ENCODE assay signal across 23 cellular contexts in the genomic region with DNA sequence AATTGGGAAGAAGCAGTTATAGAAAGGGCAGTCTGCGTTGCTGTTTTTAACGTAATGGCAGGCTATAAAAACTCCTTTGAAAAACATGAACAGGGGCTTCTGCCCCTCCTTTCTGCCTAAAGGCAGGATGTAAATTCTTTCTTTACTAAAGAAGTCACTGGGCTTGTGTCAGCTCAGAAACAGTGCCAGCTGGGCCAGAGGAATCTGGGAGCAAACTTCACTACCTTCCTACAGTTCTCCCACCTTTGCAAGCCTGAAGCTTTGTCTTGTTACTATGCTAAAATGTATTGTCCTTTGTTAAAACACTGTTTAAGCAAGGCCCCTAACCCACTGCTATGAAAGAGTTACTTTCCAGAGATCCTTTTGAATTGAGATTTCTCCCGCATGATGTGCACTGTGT.
"Had no signal": no experiment of that assay in that cellular context is flagged by ENCODE, and none has a peak within 500 bp of the region (broad histone marks: within the 10 kb centered on the region; RNA-seq: fewer than 3 reads in every experiment).

No MANE protein-coding gene starts in this region.

- H2AFZ ChIP-seq: hepatocyte, parathyroid adenoma had no signal

- H3K9ac ChIP-seq: parathyroid adenoma had no signal

- H3K4me3 Mint-ChIP-seq: activated naive CD8-positive, alpha-beta T cell; brain; effector memory CD8-positive, alpha-beta T cell; naive B cell; nephron progenitor cell had no signal

- H3K79me2 ChIP-seq: hepatocyte, parathyroid adenoma had no signal

- H3K4me3 ChIP-seq: gastroesophageal sphincter, hepatocyte, spleen, tibial nerve had no signal

- DNase-seq: activated CD4-positive, alpha-beta T cell treated with anti-CD3 and anti-CD28 coated beads for 4 hours; activated CD4-positive, alpha-beta T cell treated with anti-CD3 and anti-CD28 coated beads, Interleukin-2, amount 50 U/mL, for 4 hours; activated CD8-positive, alpha-beta memory T cell treated with anti-CD3 and anti-CD28 coated beads for 24 hours; activated effector memory CD4-positive, alpha-beta T cell treated with Interleukin-2 at 50 U/mL for 16 hours; activated naive CD4-positive, alpha-beta T cell treated with Interleukin-2 at 50 U/mL for 16 hours; aorta; cortex of kidney; effector memory CD8-positive, alpha-beta T cell; left ventricle myocardium superior; naive B cell; nephron progenitor cell; occipital lobe; right cardiac atrium; spleen; stimulated activated naive CD4-positive, alpha-beta T cell treated with Interleukin-2 at 50 U/mL for 16 hours had no signal

- H3K27ac Mint-ChIP-seq: activated naive CD8-positive, alpha-beta T cell; brain; effector memory CD8-positive, alpha-beta T cell; naive B cell; nephron progenitor cell had no signal

- H3K36me3 Mint-ChIP-seq: activated naive CD8-positive, alpha-beta T cell; brain; naive B cell had no signal

- H3K4me1 ChIP-seq: gastroesophageal sphincter, parathyroid adenoma, spleen, tibial nerve had no signal

- H3K4me1 Mint-ChIP-seq: naive B cell had no signal

- H3K27me3 ChIP-seq: gastroesophageal sphincter, hepatocyte, spleen, tibial nerve had no signal

- H3K36me3 ChIP-seq: gastroesophageal sphincter, spleen, tibial nerve had no signal

- H3K27ac ChIP-seq: gastroesophageal sphincter, hepatocyte, parathyroid adenoma, spleen, tibial nerve had no signal

- H3K9me3 ChIP-seq: gastroesophageal sphincter, spleen, tibial nerve had no signal

- H3K4me2 ChIP-seq: hepatocyte had no signal

- ATAC-seq: effector memory CD8-positive, alpha-beta T cell; gastroesophageal sphincter; left ventricle myocardium superior; right cardiac atrium had no signal

- H3K9me3 Mint-ChIP-seq: nephron progenitor cell had no signal

- H3K27me3 Mint-ChIP-seq: activated naive CD8-positive, alpha-beta T cell; brain; effector memory CD8-positive, alpha-beta T cell; naive B cell had no signal

- FAIRE-seq: endothelial cell of umbilical vein, islet of Langerhans had no signal
